In genomic region chr22:21447694-21448402, GRCh38 we compare ENCODE assay signal across 15 cellular contexts. TPM values are rescaled to one million over a fixed set of nuclear protein-coding genes. Genes with fewer than 3 reads are reported as not detected.
DNase-seq lines count a peak whose midpoint lies in the region; ATAC-seq, FAIRE-seq and TF ChIP-seq lines count a peak whose summit lies in the region.
"Had no signal": no experiment of that assay in that cellular context is flagged by ENCODE, and none has a peak within 500 bp of the region (broad histone marks: within the 10 kb centered on the region; RNA-seq: fewer than 3 reads in every experiment).

No MANE protein-coding gene starts in this region.

- 89% methylated on average over 14 of the region's 22 CpGs for WGBS in A549 (ENCODE audit: missing lambda C conversion rate)
- WGBS in mammary epithelial cell (ENCODE audit: low coverage, missing lambda C conversion rate) = 93% methylated on average over 20 of the region's 22 CpGs

- H3F3A ChIP-seq in GM23338 (replicated peaks; ENCODE audit: low read depth) = no peaks in the 10 kb centered on the region

- dilution Hi-C loops in mammary epithelial cell (cut with HindIII; ENCODE audit: low sequenced_read_pairs) = no loop called here

- no peaks in the 10 kb centered on the region; the same call in 2 of the 3 replicates for H3K9me3 Mint-ChIP-seq in GM23338
- H3K9me3 Mint-ChIP-seq: activated naive CD8-positive, alpha-beta T cell treated with anti-CD3 and anti-CD28 coated beads, Interleukin-2, amount 10 ng/mL, durations not matched to agents 7 days and 5 days; CD4-positive, alpha-beta T cell; memory B cell; T-helper 1 cell treated with Interleukin-12 subunit alpha and Interleukin-12 subunit beta and Interleukin-4 antibody, amounts not matched to agents 30 μg/mL and 1 μg/mL, for 36 hours had no signal

- no peak for FAIRE-seq in A549 (lab: Jason Lieb, UNC)

- H3K4me1 Mint-ChIP-seq in GM23338 = peaks cover 34% of the 10 kb centered on the region
- H3K4me1 Mint-ChIP-seq: memory B cell had no signal

- H3K27ac Mint-ChIP-seq in GM23338 = no peak overlapping the region; the same call in 1 of the 2 replicates
- H3K27ac Mint-ChIP-seq: activated naive CD8-positive, alpha-beta T cell treated with anti-CD3 and anti-CD28 coated beads, Interleukin-2, amount 10 ng/mL, durations not matched to agents 7 days and 5 days; CD4-positive, alpha-beta T cell; memory B cell; T-helper 1 cell treated with Interleukin-12 subunit alpha and Interleukin-12 subunit beta and Interleukin-4 antibody, amounts not matched to agents 30 μg/mL and 1 μg/mL, for 36 hours had no signal

- no peak for TF ChIP-seq EP300 in A549 (IDR thresholded peaks at IDR 0.05)

- H3K27me3 Mint-ChIP-seq in GM23338 (ENCODE audit: insufficient read depth, low read depth, poor library complexity) = peaks cover 11% of the 10 kb centered on the region
- H3K27me3 Mint-ChIP-seq: activated naive CD8-positive, alpha-beta T cell treated with anti-CD3 and anti-CD28 coated beads, Interleukin-2, amount 10 ng/mL, durations not matched to agents 7 days and 5 days; CD4-positive, alpha-beta T cell; memory B cell had no signal

- H3K27me3 ChIP-seq in GM23338 (ENCODE audit: insufficient read depth) = no peaks in the 10 kb centered on the region
- H3K27me3 ChIP-seq in lower lobe of right lung (ENCODE audit: low read depth) = no peaks in the 10 kb centered on the region
- no peaks in the 10 kb centered on the region for H3K27me3 ChIP-seq in mammary epithelial cell (ENCODE audit: insufficient read depth, low read length)

- in situ Hi-C loops in mammary epithelial cell (cut with MboI; ENCODE audit: low sequenced_read_pairs in 2 of 2) = no loop called here

- H3K27ac ChIP-seq in A549 (no peak overlapping the region), GM23338 (ENCODE audit: low read depth) (no peak overlapping the region), lower lobe of right lung (no peak overlapping the region), mammary epithelial cell (ENCODE audit: insufficient read depth, low read depth, low read length) (no peak overlapping the region)

- no peaks in the 10 kb centered on the region for H3K36me3 ChIP-seq in GM23338 (ENCODE audit: insufficient read depth)
- H3K36me3 ChIP-seq in lower lobe of right lung = peaks cover 35% of the 10 kb centered on the region
- peaks cover 2% of the 10 kb centered on the region for H3K36me3 ChIP-seq in mammary epithelial cell (ENCODE audit: insufficient read depth, low read length)

- intact Hi-C loops in lower lobe of right lung (cut with DNase I) (no loop called here), mammary epithelial cell (cut with micrococcal nuclease) (no loop called here)

- H3K9me2 ChIP-seq in GM23338 (ENCODE audit: insufficient read depth) = no peaks in the 10 kb centered on the region

- POLR2A ChIA-PET in A549 (lab: Yijun Ruan, JAX) = no interaction called here

- H3K79me2 ChIP-seq in GM23338 (replicated peaks; ENCODE audit: insufficient read depth) = peaks cover 13% of the 10 kb centered on the region; the same call in 1 of the 2 replicates
- H3K79me2 ChIP-seq in mammary epithelial cell (ENCODE audit: insufficient read depth, low read length) = no peaks in the 10 kb centered on the region

- H3K9me3 ChIP-seq in A549 = no peaks in the 10 kb centered on the region
- no peaks in the 10 kb centered on the region for H3K9me3 ChIP-seq in lower lobe of right lung
- no peaks in the 10 kb centered on the region for H3K9me3 ChIP-seq in mammary epithelial cell (replicated peaks; ENCODE audit: insufficient read depth, low read length)

- TF ChIP-seq CTCF in A549 (IDR thresholded peaks at IDR 0.05) (no peak), GM23338 (conservative IDR thresholded peaks at IDR 0.05; ENCODE audit: low read depth in 2 of 2) (peak; percentile 53 to 62), lower lobe of right lung (IDR thresholded peaks at IDR 0.05) (no peak), mammary epithelial cell (conservative IDR thresholded peaks at IDR 0.05 in 1 of 2, IDR thresholded peaks at IDR 0.05 in 1 of 2; ENCODE audit: extremely low read depth in 1 of 2, insufficient read depth in 1 of 2, low read depth in 1 of 2, low read length in 2 of 2) (peak in 1 of 2 donors; percentile 22)

- H3K4me2 ChIP-seq in A549 = no peak overlapping the region
- H3K4me2 ChIP-seq in GM23338 = no peak overlapping the region
- no peak overlapping the region for H3K4me2 ChIP-seq in mammary epithelial cell (ENCODE audit: insufficient read depth, low read depth, low read length)

- H3K4me1 ChIP-seq in A549 = no peaks in the 10 kb centered on the region
- 0 out of 2 replicates have a peak, but pooled peaks cover 11% of the 10 kb centered on the region for H3K4me1 ChIP-seq in GM23338 (ENCODE audit: insufficient read depth)
- no peaks in the 10 kb centered on the region for H3K4me1 ChIP-seq in lower lobe of right lung
- H3K4me1 ChIP-seq in mammary epithelial cell (ENCODE audit: insufficient read depth, low read length) = no peaks in the 10 kb centered on the region

- ATAC-seq in A549 = peak; percentile 31 to 76; a peak in 3 of 6 replicates
- peak; percentile 65 for ATAC-seq in GM23338
- no peak for ATAC-seq in lower lobe of right lung
- ATAC-seq: esophagus mucosa had no signal

- BruUV-seq in mammary epithelial cell (replicated peaks; lab: Mats Ljungman, UMichigan) = no TSS peak

- TF ChIP-seq RAD21 in A549 (conservative IDR thresholded peaks at IDR 0.05 in 1 of 2, IDR thresholded peaks at IDR 0.05 in 1 of 2) = no peak

- DNase-seq in A549 (ENCODE audit: low read depth in 1 of 2, low spot score in 1 of 2) (peak in 1 of 2 experiments; percentile 30), GM23338 (ENCODE audit: low spot score) (peak; percentile 64), lower lobe of right lung (peak; percentile 38), NCI-H128 (lab: John Stamatoyannopoulos, UW; ENCODE audit: unreplicated experiment) (no peak), superior temporal gyrus (ENCODE audit: extremely low spot score) (no peak), occipital lobe (lab: John Stamatoyannopoulos, UW) (no peak), mammary epithelial cell (no peak)
- DNase-seq in activated CD8-positive, alpha-beta memory T cell treated with anti-CD3 and anti-CD28 coated beads, Interleukin-2, amount 50 U/mL, for 4 hours = peak; percentile 8
- DNase-seq: activated naive CD8-positive, alpha-beta T cell treated with anti-CD3 and anti-CD28 coated beads, Interleukin-2, amount 10 ng/mL, durations not matched to agents 7 days and 5 days; CD4-positive, alpha-beta T cell; IMR-90; substantia nigra had no signal

- H3K4me3 ChIP-seq in A549 (no peak overlapping the region), GM23338 (no peak overlapping the region), lower lobe of right lung (no peak overlapping the region), mammary epithelial cell (replicated peaks in 1 of 3; ENCODE audit: insufficient read depth in 1 of 3, low read depth in 2 of 3, low read length in 3 of 3) (no peak overlapping the region)

- H3K9ac ChIP-seq in mammary epithelial cell (ENCODE audit: insufficient read depth, low read length) = no peak overlapping the region

- H2AFZ ChIP-seq in GM23338 (no peak overlapping the region), mammary epithelial cell (ENCODE audit: low read depth, low read length) (no peak overlapping the region)

- H4K20me1 ChIP-seq in GM23338 (replicated peaks; ENCODE audit: insufficient read depth) (peaks cover 11% of the 10 kb centered on the region), mammary epithelial cell (ENCODE audit: insufficient read depth, low read length) (peaks cover 3% of the 10 kb centered on the region)

- no peak overlapping the region for H3K4me3 Mint-ChIP-seq in GM23338
- H3K4me3 Mint-ChIP-seq: activated naive CD8-positive, alpha-beta T cell treated with anti-CD3 and anti-CD28 coated beads, Interleukin-2, amount 10 ng/mL, durations not matched to agents 7 days and 5 days; CD4-positive, alpha-beta T cell; memory B cell; T-helper 1 cell treated with Interleukin-12 subunit alpha and Interleukin-12 subunit beta and Interleukin-4 antibody, amounts not matched to agents 30 μg/mL and 1 μg/mL, for 36 hours had no signal

- CTCF ChIA-PET in A549 (lab: Yijun Ruan, JAX) = no interaction called here
- CTCF ChIA-PET in mammary epithelial cell (lab: Charles Lee; ENCODE audit: low non-redundant PET) = no interaction called here

- TF ChIP-seq POLR2A in A549 (IDR thresholded peaks at IDR 0.05; ENCODE audit: low read length) = no peak

- peaks cover 15% of the 10 kb centered on the region for H3K36me3 Mint-ChIP-seq in GM23338 (ENCODE audit: low read depth)
- H3K36me3 Mint-ChIP-seq: activated naive CD8-positive, alpha-beta T cell treated with anti-CD3 and anti-CD28 coated beads, Interleukin-2, amount 10 ng/mL, durations not matched to agents 7 days and 5 days had no signal

TF ChIP-seq in A549, 52 proteins besides CTCF, POLR2A, EP300 and RAD21 (continues in another document):
- TF ChIP-seq MYC (IDR thresholded peaks at IDR 0.05; ENCODE audit: borderline replicate concordance, low read length) = no peak
- no peak for TF ChIP-seq CHD4 (IDR thresholded peaks at IDR 0.05; ENCODE audit: borderline replicate concordance)

RNA-seq across cellular contexts. Expression of gene TMEM191C, which starts 19.3 kb away (rescaled TPM):
- polyA plus RNA-seq in A549 (2011; rRNA removed) = 0.57 and 0.71 TPM in 2 replicates
- 1.4 and 1.5 TPM in 2 replicates for polyA plus RNA-seq in A549 (2012; cell fraction: cytosol; rRNA removed)
- 8.5 and 13.2 TPM in 2 replicates for polyA plus RNA-seq in A549 (2012; cell fraction: nucleus; rRNA removed)
- polyA plus RNA-seq in A549 (2017; fragmentation: RNase III; extraction: RNeasy Plus Mini Kit Qiagen cat#74134 plus additional on column Dnase treatment) = 0.44 to 1.2 TPM (median 0.58 TPM) in 3 replicates
- polyA minus RNA-seq in A549 (2011; rRNA and poly(A)+ RNA removed) = 0.54 TPM in 1 of 2 replicates, not detected in the other
- total RNA-seq in GM23338 (2014; rRNA removed; shearing (Covaris generic)) = 1.1 and 2.8 TPM in 2 replicates
- polyA plus RNA-seq in GM23338 (2016; fragmentation: Nextera tagmentation; extraction: Ambion mirVana) = 2.5 and 6.1 TPM in 2 replicates
- 3.5 TPM for total RNA-seq in lower lobe of right lung
- 4.4 TPM for total RNA-seq in occipital lobe
- 1 to 10 TPM in 1 of 2 donors, under 1 TPM in 1; 0.67 to 1.5 TPM for total RNA-seq in mammary epithelial cell
- 0.85 TPM for polyA plus RNA-seq in mammary epithelial cell
- polyA minus RNA-seq in mammary epithelial cell = not detected

RNA-seq across cellular contexts. Expression of gene HIC2, which starts 30.7 kb away (rescaled TPM):
- polyA plus RNA-seq in A549 (2011; rRNA removed) = 1.0 and 1.1 TPM in 2 replicates
- 1.1 and 1.6 TPM in 2 replicates for polyA plus RNA-seq in A549 (2012; cell fraction: cytosol; rRNA removed)
- polyA plus RNA-seq in A549 (2012; cell fraction: nucleus; rRNA removed) = 4.6 and 5.2 TPM in 2 replicates
- 2.7 to 2.9 TPM (median 2.8 TPM) in 3 replicates for polyA plus RNA-seq in A549 (2017; fragmentation: RNase III; extraction: RNeasy Plus Mini Kit Qiagen cat#74134 plus additional on column Dnase treatment)
- 1.7 and 2.3 TPM in 2 replicates for polyA minus RNA-seq in A549 (2011; rRNA and poly(A)+ RNA removed)
- total RNA-seq in GM23338 (2014; rRNA removed; shearing (Covaris generic)) = 28.0 and 34.0 TPM in 2 replicates
- polyA plus RNA-seq in GM23338 (2016; fragmentation: Nextera tagmentation; extraction: Ambion mirVana) = 7.7 and 8.0 TPM in 2 replicates
- 5.7 TPM for total RNA-seq in lower lobe of right lung
- 8.9 TPM for total RNA-seq in occipital lobe
- 1 to 10 TPM; 2.9 to 3.0 TPM for total RNA-seq in mammary epithelial cell
- polyA plus RNA-seq in mammary epithelial cell = 0.70 TPM
- 1.1 TPM for polyA minus RNA-seq in mammary epithelial cell

Comparison
In these comparisons a context has a peak if more than half of its experiments do, and no peak if none do; other contexts are left out.
1. ATAC-seq: peak in A549 (2 of 2) and GM23338 (single experiment); none in lower lobe of right lung (0 of 2).
2. DNase-seq: peak in GM23338 (single experiment), activated CD8-positive, alpha-beta memory T cell treated with anti-CD3 and anti-CD28 coated beads, Interleukin-2, amount 50 U/mL, for 4 hours (single experiment) and lower lobe of right lung (single experiment); none in NCI-H128 (single experiment), superior temporal gyrus (single experiment), occipital lobe (single experiment) and mammary epithelial cell (single experiment).
3. CTCF ChIP-seq: peak in GM23338 (2 of 2); none in A549 (single experiment) and lower lobe of right lung (single experiment).